In the genomic region with DNA sequence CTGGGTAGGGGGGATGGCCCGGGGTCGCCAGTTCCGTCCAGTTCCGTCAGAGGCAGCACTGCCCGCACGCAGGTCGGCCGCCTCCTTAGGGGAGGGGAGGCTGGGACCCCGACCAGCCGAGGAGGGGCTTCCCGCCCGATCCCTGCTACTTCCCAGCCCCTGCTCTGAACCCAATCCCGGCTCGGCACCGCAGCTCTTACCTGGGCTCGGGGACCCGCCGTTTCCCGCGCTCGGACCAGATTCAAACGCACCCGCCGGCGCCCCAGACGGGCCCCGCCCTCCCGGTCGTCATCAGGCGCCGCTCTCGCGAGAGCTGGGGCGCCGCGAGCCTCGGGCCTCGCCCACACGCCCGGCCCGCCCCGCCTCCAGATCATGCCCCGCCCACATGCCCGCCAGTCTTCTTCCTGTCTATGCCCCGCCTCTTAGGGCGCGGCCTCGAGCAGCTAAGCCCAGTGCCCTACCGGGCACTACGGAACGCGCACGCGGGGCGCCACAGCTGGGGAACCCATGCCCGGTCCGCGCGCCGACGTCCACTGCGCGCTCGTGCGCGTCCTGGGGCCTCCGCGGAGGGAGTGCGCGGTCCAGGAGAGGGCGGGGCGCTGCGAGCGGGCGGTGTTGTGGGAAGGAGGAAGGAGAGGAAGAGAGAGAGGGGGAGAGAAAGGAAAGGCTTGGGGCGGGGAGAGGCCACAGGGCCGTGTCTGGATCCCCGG, we compare ENCODE assay signal across 8 cellular contexts. TPM values are rescaled to one million over a fixed set of nuclear protein-coding genes. Genes with fewer than 3 reads are reported as not detected.
A peak's percentile ranks its signal among the peaks of the same experiment; 100 is the strongest.
DNase-seq lines count a peak whose midpoint lies in the region; ATAC-seq and TF ChIP-seq lines count a peak whose summit lies in the region.

A gene with protein sequence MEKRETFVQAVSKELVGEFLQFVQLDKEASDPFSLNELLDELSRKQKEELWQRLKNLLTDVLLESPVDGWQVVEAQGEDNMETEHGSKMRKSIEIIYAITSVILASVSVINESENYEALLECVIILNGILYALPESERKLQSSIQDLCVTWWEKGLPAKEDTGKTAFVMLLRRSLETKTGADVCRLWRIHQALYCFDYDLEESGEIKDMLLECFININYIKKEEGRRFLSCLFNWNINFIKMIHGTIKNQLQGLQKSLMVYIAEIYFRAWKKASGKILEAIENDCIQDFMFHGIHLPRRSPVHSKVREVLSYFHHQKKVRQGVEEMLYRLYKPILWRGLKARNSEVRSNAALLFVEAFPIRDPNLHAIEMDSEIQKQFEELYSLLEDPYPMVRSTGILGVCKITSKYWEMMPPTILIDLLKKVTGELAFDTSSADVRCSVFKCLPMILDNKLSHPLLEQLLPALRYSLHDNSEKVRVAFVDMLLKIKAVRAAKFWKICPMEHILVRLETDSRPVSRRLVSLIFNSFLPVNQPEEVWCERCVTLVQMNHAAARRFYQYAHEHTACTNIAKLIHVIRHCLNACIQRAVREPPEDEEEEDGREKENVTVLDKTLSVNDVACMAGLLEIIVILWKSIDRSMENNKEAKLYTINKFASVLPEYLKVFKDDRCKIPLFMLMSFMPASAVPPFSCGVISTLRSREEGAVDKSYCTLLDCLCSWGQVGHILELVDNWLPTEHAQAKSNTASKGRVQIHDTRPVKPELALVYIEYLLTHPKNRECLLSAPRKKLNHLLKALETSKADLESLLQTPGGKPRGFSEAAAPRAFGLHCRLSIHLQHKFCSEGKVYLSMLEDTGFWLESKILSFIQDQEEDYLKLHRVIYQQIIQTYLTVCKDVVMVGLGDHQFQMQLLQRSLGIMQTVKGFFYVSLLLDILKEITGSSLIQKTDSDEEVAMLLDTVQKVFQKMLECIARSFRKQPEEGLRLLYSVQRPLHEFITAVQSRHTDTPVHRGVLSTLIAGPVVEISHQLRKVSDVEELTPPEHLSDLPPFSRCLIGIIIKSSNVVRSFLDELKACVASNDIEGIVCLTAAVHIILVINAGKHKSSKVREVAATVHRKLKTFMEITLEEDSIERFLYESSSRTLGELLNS (minus strand): TSS at position 281 of the 710 bp plus-strand sequence. CDS start 2,905 bp downstream, outside the sequence.

- peaks cover under 1% of the 10 kb centered on the region for H3K36me3 Mint-ChIP-seq in type B pancreatic cell

- H3K4me1 ChIP-seq in adipocyte (ENCODE audit: control insufficient read depth, insufficient read depth, low read length): peaks cover 14% of the 10 kb centered on the region

- H3K9me3 ChIP-seq in adipocyte (ENCODE audit: control insufficient read depth, low read length): no peaks in the 10 kb centered on the region

- ATAC-seq in HG02763 (IDR thresholded peaks at IDR 0.05; ENCODE audit: unreplicated experiment): peak; percentile 98

- no peaks in the 10 kb centered on the region for H3K9me3 Mint-ChIP-seq in type B pancreatic cell

- no peaks in the 10 kb centered on the region for H3K27me3 ChIP-seq in adipocyte (replicated peaks; ENCODE audit: control insufficient read depth, insufficient read depth, low read length)

- peak within 1 kb of the TSS; percentile 82 for H3K4me3 Mint-ChIP-seq in type B pancreatic cell

- H3K27ac Mint-ChIP-seq in type B pancreatic cell: peak within 1 kb of the TSS; percentile 46

- H3K27me3 Mint-ChIP-seq in type B pancreatic cell: no peaks in the 10 kb centered on the region

- peak within 1 kb of the TSS; percentile 94 for H3K4me3 ChIP-seq in adipocyte (ENCODE audit: low read length)

- no peaks in the 10 kb centered on the region for H3K36me3 ChIP-seq in adipocyte (ENCODE audit: control insufficient read depth, insufficient read depth, low read length, severe bottlenecking)

- DNase-seq in NCI-H1417 treated with DMSO at 0.1 percent for 48 hours (lab: John Stamatoyannopoulos, UW) (peak; percentile 94), SW480 (ENCODE audit: low spot score) (peak; percentile 96), adipocyte (ENCODE audit: low read depth) (peak; percentile 100), cardiac septum (ENCODE audit: low spot score) (peak; percentile 99), pons (ENCODE audit: low spot score) (peak; percentile 98), type B pancreatic cell (ENCODE audit: extremely low spot score, unreplicated experiment) (peak; percentile 98)

- peak within 1 kb of the TSS; percentile 91 for H3K9ac ChIP-seq in adipocyte (ENCODE audit: low read length)

- intact Hi-C loops in cardiac septum (cut with DNase I): loop anchor here (2.0 kb wide), 1 partner anchor 124 kb away; a partner anchor contains a TSS

- 0 out of 2 replicates have a peak, but pooled peaks have one; percentile 12 for TF ChIP-seq CTCF in GM12874 (IDR thresholded peaks at IDR 0.05; ENCODE audit: insufficient read depth, low read depth, low read length)
- peak; percentile 61 for TF ChIP-seq CTCF in type B pancreatic cell (conservative IDR thresholded peaks at IDR 0.05)

- peaks cover 19% of the 10 kb centered on the region for H3K4me1 Mint-ChIP-seq in type B pancreatic cell (ENCODE audit: unreplicated experiment)

RNA-seq across cellular contexts. Expression of the gene that starts here (rescaled TPM):
- total RNA-seq in cardiac septum (3.6 TPM), type B pancreatic cell (ENCODE audit: low replicate concordance) (23.8 and 46.1 TPM in 2 replicates)

Comparison
In these comparisons a context has a peak if more than half of its experiments do, and no peak if none do; other contexts are left out.
1. Peak in every context shown above with its lines: DNase-seq, ATAC-seq and H3K4me3 ChIP-seq.